Comparison of ENCODE assay signal across 1 cellular context in genomic region chr7:134316539-134317344, GRCh38.
TF ChIP-seq lines count a peak whose summit lies in the region.

SLC35B4 (minus strand) TSS chr7:134316930; CDS start chr7:134316751, 179 bp downstream.

TF ChIP-seq in K562, 482 proteins besides CTCF, POLR2A, EP300 and RAD21 (continued from another document and continues in another):
- TF ChIP-seq ZNF75A (CRISPR knock-in tag; IDR thresholded peaks at IDR 0.05) (no peak), PPARD (CRISPR knock-in tag; IDR thresholded peaks at IDR 0.05) (no peak), TCF15 (CRISPR knock-in tag; IDR thresholded peaks at IDR 0.05) (no peak), ELF1 (tag; IDR thresholded peaks at IDR 0.05) (peak; percentile 99), ZHX1 (conservative IDR thresholded peaks at IDR 0.05; ENCODE audit: low read length) (peak; percentile 92), CHD2 (IDR thresholded peaks at IDR 0.05; ENCODE audit: low read depth, low read length) (peak; percentile 99), FOXP1 (CRISPR knock-in tag; IDR thresholded peaks at IDR 0.05) (peak; percentile 67), ZBTB1 (CRISPR knock-in tag; IDR thresholded peaks at IDR 0.05; ENCODE audit: borderline replicate concordance, low read depth) (peak; percentile 88), RUNX1 (IDR thresholded peaks at IDR 0.05; ENCODE audit: low read depth) (0 out of 2 replicates have a peak, but pooled peaks have one; percentile 14), YY1 (IDR thresholded peaks at IDR 0.05; ENCODE audit: borderline replicate concordance in 1 of 3, control insufficient read depth in 1 of 3, extremely low read depth in 1 of 3, insufficient read depth in 3 of 3, insufficient read length in 1 of 3, insufficient replicate concordance in 2 of 3, low read depth in 1 of 3, low read length in 2 of 3) (peak in 2 of 3 experiments; percentile 75 to 76), ZNF696 (CRISPR knock-in tag; conservative IDR thresholded peaks at IDR 0.05) (no peak), L3MBTL2 (IDR thresholded peaks at IDR 0.05) (peak; percentile 73), ZNF239 (CRISPR knock-in tag; IDR thresholded peaks at IDR 0.05) (no peak), HLTF (IDR thresholded peaks at IDR 0.05) (peak; percentile 78; the same call in 1 of the 2 replicates), SIN3B (IDR thresholded peaks at IDR 0.05; ENCODE audit: low read depth) (peak; percentile 65), CSDE1 (IDR thresholded peaks at IDR 0.05) (no peak), ATF1 (CRISPR knock-in tag; IDR thresholded peaks at IDR 0.05) (peak; percentile 64), ATF1 (tag; IDR thresholded peaks at IDR 0.05) (peak; percentile 98), ZNF408 (CRISPR knock-in tag; IDR thresholded peaks at IDR 0.05; ENCODE audit: low read depth) (no peak), ZNF143 (CRISPR knock-in tag; IDR thresholded peaks at IDR 0.05) (peak; percentile 100), ZKSCAN1 (IDR thresholded peaks at IDR 0.05; ENCODE audit: low read depth, low read length) (0 out of 2 replicates have a peak, but pooled peaks have one; percentile 17), CREB3L1 (IDR thresholded peaks at IDR 0.05; ENCODE audit: borderline replicate concordance, low read depth) (peak; percentile 97), CGGBP1 (CRISPR knock-in tag; IDR thresholded peaks at IDR 0.05) (no peak), STAT6 (CRISPR knock-in tag; IDR thresholded peaks at IDR 0.05) (peak; percentile 91; the same call in 1 of the 2 replicates), CBX8 (IDR thresholded peaks at IDR 0.05; ENCODE audit: borderline replicate concordance, extremely low read depth, low read depth, low read length, poor library complexity, severe bottlenecking) (no peak), HOXB6 (CRISPR knock-in tag; IDR thresholded peaks at IDR 0.05; ENCODE audit: borderline replicate concordance) (no peak), PURB (CRISPR knock-in tag; IDR thresholded peaks at IDR 0.05; ENCODE audit: low read depth) (no peak), CHAMP1 (IDR thresholded peaks at IDR 0.05) (no peak), CREM (IDR thresholded peaks at IDR 0.05; ENCODE audit: low read depth) (peak; percentile 99), ZNF77 (CRISPR knock-in tag; IDR thresholded peaks at IDR 0.05) (no peak), SMARCC2 (IDR thresholded peaks at IDR 0.05; ENCODE audit: low read depth) (no peak), CLOCK (CRISPR knock-in tag; IDR thresholded peaks at IDR 0.05; ENCODE audit: borderline replicate concordance) (no peak), RNF2 (IDR thresholded peaks at IDR 0.05) (peak; percentile 61), FOXK2 (conservative IDR thresholded peaks at IDR 0.05 in 1 of 2, IDR thresholded peaks at IDR 0.05 in 1 of 2; ENCODE audit: low read depth in 2 of 2) (peak; percentile 59 to 85; a peak in 3 of 4 replicates), SP1 (CRISPR knock-in tag; IDR thresholded peaks at IDR 0.05) (peak; percentile 80), PCBP1 (IDR thresholded peaks at IDR 0.05; ENCODE audit: low read depth, low read length, poor library complexity, severe bottlenecking) (peak; percentile 90), NFIX (CRISPR knock-in tag; IDR thresholded peaks at IDR 0.05; ENCODE audit: low read depth) (no peak), MTA3 (IDR thresholded peaks at IDR 0.05; ENCODE audit: borderline replicate concordance) (peak; percentile 70; the same call in 1 of the 2 replicates), CXXC5 (CRISPR knock-in tag; IDR thresholded peaks at IDR 0.05) (peak; percentile 91), ZNF133 (CRISPR knock-in tag; IDR thresholded peaks at IDR 0.05) (peak; percentile 81; the same call in 1 of the 2 replicates), JUN (IDR thresholded peaks at IDR 0.05; ENCODE audit: borderline replicate concordance, low read depth, low read length) (peak; percentile 69; the same call in 1 of the 2 replicates), JUN (CRISPR knock-in tag; IDR thresholded peaks at IDR 0.05; ENCODE audit: borderline replicate concordance) (no peak; the same call in 1 of the 2 replicates), RAD51 (IDR thresholded peaks at IDR 0.05; ENCODE audit: borderline replicate concordance, low read depth) (peak; percentile 18; the same call in 1 of the 2 replicates), EP400 (IDR thresholded peaks at IDR 0.05) (peak; percentile 90), KDM5B (IDR thresholded peaks at IDR 0.05; ENCODE audit: insufficient replicate concordance, low read depth, low read length) (peak; percentile 77), XRCC5 (IDR thresholded peaks at IDR 0.05; ENCODE audit: low read depth, low read length) (peak; percentile 90), RBM17 (IDR thresholded peaks at IDR 0.05; ENCODE audit: borderline replicate concordance, low read depth, low read length) (no peak), TARDBP (IDR thresholded peaks at IDR 0.05) (peak; percentile 25; the same call in 1 of the 2 replicates), FOXP4 (CRISPR knock-in tag; IDR thresholded peaks at IDR 0.05; ENCODE audit: borderline replicate concordance) (peak; percentile 89; the same call in 1 of the 2 replicates), NR2C2 (CRISPR knock-in tag; IDR thresholded peaks at IDR 0.05) (peak; percentile 87), NR2C2 (tag; IDR thresholded peaks at IDR 0.05) (peak; percentile 93)
